ENCODE assay signal across 19 cellular contexts in the genomic region with DNA sequence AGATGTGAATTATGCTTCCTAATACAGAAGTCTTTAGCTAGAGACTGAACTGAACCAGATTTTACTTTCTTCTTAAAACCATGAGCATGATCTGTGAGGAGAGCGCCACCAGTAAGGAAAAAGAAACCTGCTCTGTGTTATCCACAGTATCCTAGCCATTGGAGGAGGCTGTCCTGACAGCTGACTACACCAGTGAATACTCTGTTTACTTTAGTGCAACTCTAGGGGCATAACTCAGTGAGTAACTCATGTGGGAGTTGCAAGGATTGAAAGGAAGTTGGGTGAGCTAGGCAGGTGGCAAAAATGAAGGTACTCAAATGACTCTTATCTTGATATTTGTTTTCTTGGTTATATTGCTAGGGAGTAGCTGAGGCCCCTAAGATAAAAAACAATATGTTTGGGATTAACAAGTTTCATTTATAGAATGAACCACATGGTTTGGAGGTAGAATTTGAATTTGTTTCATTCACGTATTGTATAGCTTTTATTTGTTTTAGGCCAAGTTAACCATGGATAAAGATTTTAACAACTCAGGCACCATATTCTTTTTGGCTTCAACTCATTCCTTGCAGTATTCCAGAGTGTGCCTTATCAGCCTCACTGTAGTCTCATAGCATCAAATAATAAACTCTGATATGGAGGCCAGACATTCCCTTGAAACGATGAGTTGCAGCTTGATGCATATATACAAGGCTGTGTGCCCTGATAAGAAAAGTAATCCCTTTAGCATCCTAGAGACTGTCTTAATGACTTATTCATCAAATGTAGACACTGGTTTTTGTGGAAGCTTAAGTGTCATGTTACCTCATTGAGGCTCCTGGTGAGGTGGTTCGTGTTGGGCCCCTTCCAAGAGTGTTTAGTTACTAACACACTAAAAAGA. TPM values are rescaled to one million over a fixed set of nuclear protein-coding genes. Genes with fewer than 3 reads are reported as not detected.
A peak's percentile ranks its signal among the peaks of the same experiment; 100 is the strongest.
DNase-seq lines count a peak whose midpoint lies in the region; ATAC-seq and TF ChIP-seq lines count a peak whose summit lies in the region.
"Had no signal": no experiment of that assay in that cellular context is flagged by ENCODE, and none has a peak within 500 bp of the region (broad histone marks: within the 10 kb centered on the region; RNA-seq: fewer than 3 reads in every experiment).

No MANE protein-coding gene starts in this region.

- no peak overlapping the region for H3K27ac ChIP-seq in iPS-18a (ENCODE audit: low read length)
- H3K27ac ChIP-seq in CD4-positive, alpha-beta memory T cell (ENCODE audit: low read depth, low read length), result no peak overlapping the region
- H3K27ac ChIP-seq in thyroid gland, result no peak overlapping the region
- H3K27ac ChIP-seq: stomach had no signal

- H3K9ac ChIP-seq in iPS-18a (ENCODE audit: low read length), result no peak overlapping the region

- no peak overlapping the region for H3K27ac Mint-ChIP-seq in activated CD8-positive, alpha-beta T cell treated with anti-CD3 and anti-CD28 coated beads, Interleukin-2, amount 10 ng/mL, durations not matched to agents 7 days and 5 days
- H3K27ac Mint-ChIP-seq in CD4-positive, alpha-beta memory T cell, result no peak overlapping the region
- H3K27ac Mint-ChIP-seq: activated naive CD8-positive, alpha-beta T cell treated with anti-CD3 and anti-CD28 coated beads, Interleukin-2, amount 50 U/mL, for 24 hours; endodermal cell had no signal

- CTCF ChIA-PET in activated CD8-positive, alpha-beta T cell treated with anti-CD3 and anti-CD28 coated beads, Interleukin-2, amount 10 ng/mL, durations not matched to agents 7 days and 5 days (lab: Charles Lee), result no interaction called here
- CTCF ChIA-PET in CD4-positive, alpha-beta memory T cell (lab: Charles Lee; ENCODE audit: partially characterized antibody), result interaction anchor here (0.8 to 1.6 kb wide), 3 partner anchors 8 to 670 kb away, joined by 3 to 4 read pairs (median 3); no protein-coding TSS in a partner anchor

- intact Hi-C loops in CD4-positive, alpha-beta memory T cell (cut with micrococcal nuclease), result no loop called here
- intact Hi-C loops in thyroid gland (cut with DNase I), result no loop called here

- WGBS in thyroid gland, 2 donors, result 78% methylated on average over 4 of the region's 4 CpGs

- H3K4me1 Mint-ChIP-seq in activated CD8-positive, alpha-beta T cell treated with anti-CD3 and anti-CD28 coated beads, Interleukin-2, amount 10 ng/mL, durations not matched to agents 7 days and 5 days (ENCODE audit: low read depth), result peaks cover 12% of the 10 kb centered on the region
- H3K4me1 Mint-ChIP-seq in CD4-positive, alpha-beta memory T cell, result peaks cover 6 to 21% (median 16%) of the 10 kb centered on the region in 4 donors

- no peak for TF ChIP-seq POLR2A in thyroid gland (IDR thresholded peaks at IDR 0.05)

- H3K36me3 ChIP-seq in iPS-18a (ENCODE audit: control insufficient read depth, low read depth, low read length) (no peaks in the 10 kb centered on the region), thyroid gland (no peaks in the 10 kb centered on the region)
- no peaks in the 10 kb centered on the region for H3K36me3 ChIP-seq in CD4-positive, alpha-beta memory T cell (ENCODE audit: insufficient read depth, low read length)
- H3K36me3 ChIP-seq: stomach had no signal

- H3K36me3 Mint-ChIP-seq in activated CD8-positive, alpha-beta T cell treated with anti-CD3 and anti-CD28 coated beads, Interleukin-2, amount 10 ng/mL, durations not matched to agents 7 days and 5 days (ENCODE audit: low read depth), result peaks cover 3% of the 10 kb centered on the region
- H3K36me3 Mint-ChIP-seq in CD4-positive, alpha-beta memory T cell, result no peaks in the 10 kb centered on the region

- no peaks in the 10 kb centered on the region for H3K9me3 Mint-ChIP-seq in activated CD8-positive, alpha-beta T cell treated with anti-CD3 and anti-CD28 coated beads, Interleukin-2, amount 10 ng/mL, durations not matched to agents 7 days and 5 days (ENCODE audit: insufficient read depth)
- no peaks in the 10 kb centered on the region for H3K9me3 Mint-ChIP-seq in CD4-positive, alpha-beta memory T cell
- H3K9me3 Mint-ChIP-seq: activated naive CD8-positive, alpha-beta T cell treated with anti-CD3 and anti-CD28 coated beads, Interleukin-2, amount 50 U/mL, for 24 hours; endodermal cell had no signal

- H3K9me3 ChIP-seq in iPS-18a (ENCODE audit: control insufficient read depth, low read depth, low read length), result no peaks in the 10 kb centered on the region
- no peaks in the 10 kb centered on the region for H3K9me3 ChIP-seq in CD4-positive, alpha-beta memory T cell (ENCODE audit: control insufficient read depth in 1 of 2, low read length in 2 of 2)
- H3K9me3 ChIP-seq in thyroid gland, result no peaks in the 10 kb centered on the region
- H3K9me3 ChIP-seq: stomach had no signal

- H3K4me3 ChIP-seq in iPS-18a (ENCODE audit: low read length) (peak overlapping the region; percentile 80), thyroid gland (replicated peaks in 1 of 3) (no peak overlapping the region)
- H3K4me3 ChIP-seq in CD4-positive, alpha-beta memory T cell (ENCODE audit: low read length in 2 of 2), result no peak overlapping the region
- H3K4me3 ChIP-seq: stomach had no signal

- DNase-seq in DMS153 (lab: John Stamatoyannopoulos, UW) (peak; percentile 8), DMS153 treated with DMSO at 0.1 percent for 48 hours (lab: John Stamatoyannopoulos, UW; ENCODE audit: unreplicated experiment) (no peak), NCI-H226 (peak; percentile 75), renal cortical epithelial cell (ENCODE audit: low read depth) (peak; percentile 11), thyroid gland (no peak)
- no peak for DNase-seq in activated CD8-positive, alpha-beta T cell treated with anti-CD3 and anti-CD28 coated beads, Interleukin-2, amount 10 ng/mL, durations not matched to agents 7 days and 5 days
- DNase-seq in CD4-positive, alpha-beta memory T cell, result no peak
- DNase-seq: 8988T; activated CD4-positive, alpha-beta T cell treated with anti-CD3 and anti-CD28 coated beads, Interleukin-2, amount 50 U/mL, for 4 hours; activated naive CD8-positive, alpha-beta T cell treated with anti-CD3 and anti-CD28 coated beads, Interleukin-2, amount 50 U/mL, for 24 hours; C1 segment of cervical spinal cord; central memory CD4-positive, alpha-beta T cell; KBM-7; NK-92 treated with Interleukin-12 subunit alpha and Interleukin-12 subunit beta, amount 100 ng/mL, for 24 hours; nucleus accumbens; SHP77; stomach had no signal

- peaks cover 52% of the 10 kb centered on the region for H3K27me3 Mint-ChIP-seq in activated CD8-positive, alpha-beta T cell treated with anti-CD3 and anti-CD28 coated beads, Interleukin-2, amount 10 ng/mL, durations not matched to agents 7 days and 5 days (ENCODE audit: low read depth)
- H3K27me3 Mint-ChIP-seq in CD4-positive, alpha-beta memory T cell, result peaks cover 43 to 46% of the 10 kb centered on the region in 2 donors

- H3K4me1 ChIP-seq in iPS-18a (ENCODE audit: control insufficient read depth, low read depth, low read length) (peaks cover 12% of the 10 kb centered on the region), thyroid gland (peaks cover 7 to 12% of the 10 kb centered on the region in 2 donors)
- H3K4me1 ChIP-seq in CD4-positive, alpha-beta memory T cell (ENCODE audit: insufficient read depth, low read length), result peaks cover 3% of the 10 kb centered on the region

- no peak for TF ChIP-seq CTCF in thyroid gland (IDR thresholded peaks at IDR 0.05)

- ATAC-seq in activated CD8-positive, alpha-beta T cell treated with anti-CD3 and anti-CD28 coated beads, Interleukin-2, amount 10 ng/mL, durations not matched to agents 7 days and 5 days, result no peak
- ATAC-seq: activated naive CD8-positive, alpha-beta T cell treated with anti-CD3 and anti-CD28 coated beads, Interleukin-2, amount 50 U/mL, for 24 hours had no signal

- peaks cover 59% of the 10 kb centered on the region for H3K27me3 ChIP-seq in iPS-18a (ENCODE audit: control insufficient read depth, insufficient read depth, low read length)
- H3K27me3 ChIP-seq in CD4-positive, alpha-beta memory T cell (ENCODE audit: insufficient read depth, low read length), result peaks cover 7% of the 10 kb centered on the region
- peaks cover 3% of the 10 kb centered on the region for H3K27me3 ChIP-seq in thyroid gland

- no peak overlapping the region for H3K4me3 Mint-ChIP-seq in activated CD8-positive, alpha-beta T cell treated with anti-CD3 and anti-CD28 coated beads, Interleukin-2, amount 10 ng/mL, durations not matched to agents 7 days and 5 days
- no peak overlapping the region for H3K4me3 Mint-ChIP-seq in CD4-positive, alpha-beta memory T cell
- H3K4me3 Mint-ChIP-seq: activated naive CD8-positive, alpha-beta T cell treated with anti-CD3 and anti-CD28 coated beads, Interleukin-2, amount 50 U/mL, for 24 hours had no signal

- POLR2A ChIA-PET in activated CD8-positive, alpha-beta T cell treated with anti-CD3 and anti-CD28 coated beads, Interleukin-2, amount 10 ng/mL, durations not matched to agents 7 days and 5 days (lab: Charles Lee), result no interaction called here
- POLR2A ChIA-PET in CD4-positive, alpha-beta memory T cell (lab: Charles Lee; ENCODE audit: partially characterized antibody), result no interaction called here

RNA-seq across cellular contexts. Expression of gene BMP3, which starts 2.5 kb away (rescaled TPM):
- total RNA-seq in renal cortical epithelial cell (under 0.01 TPM in 1 of 2 replicates, not detected in the other), thyroid gland (under 1 TPM in 3 of 4 donors, not detected in 1; 0.13 to 0.45 (median 0.15) TPM)
- not detected for total RNA-seq in activated CD8-positive, alpha-beta T cell treated with anti-CD3 and anti-CD28 coated beads, Interleukin-2, amount 10 ng/mL, durations not matched to agents 7 days and 5 days
- not detected for total RNA-seq in CD4-positive, alpha-beta memory T cell
- polyA plus RNA-seq in CD4-positive, alpha-beta memory T cell, result not detected

Comparison
In these comparisons a context has a peak if more than half of its experiments do, and no peak if none do; other contexts are left out.
1. DNase-seq: peak in DMS153 (single experiment), NCI-H226 (single experiment) and renal cortical epithelial cell (single experiment); none in DMS153 treated with DMSO at 0.1 percent for 48 hours (single experiment), activated CD8-positive, alpha-beta T cell treated with anti-CD3 and anti-CD28 coated beads, Interleukin-2, amount 10 ng/mL, durations not matched to agents 7 days and 5 days (single experiment), CD4-positive, alpha-beta memory T cell (0 of 5) and thyroid gland (0 of 2).